Comparison of ENCODE assay signal across 1 cellular context in genomic region chr20:64279826-64280459, GRCh38.
TF ChIP-seq lines count a peak whose summit lies in the region.

No MANE protein-coding gene starts in this region.

TF ChIP-seq in GM12878, 131 proteins besides CTCF, POLR2A, EP300 and RAD21:
- TF ChIP-seq TBL1XR1 (IDR thresholded peaks at IDR 0.05; ENCODE audit: low read depth, low read length) (no peak), NR2C2 (IDR thresholded peaks at IDR 0.05; ENCODE audit: borderline replicate concordance, control insufficient read depth, insufficient read length, low read depth) (no peak), CBX3 (IDR thresholded peaks at IDR 0.05; ENCODE audit: borderline replicate concordance, low read depth) (no peak), POLR2AphosphoS5 (IDR thresholded peaks at IDR 0.05; ENCODE audit: low read length) (no peak), CUX1 (IDR thresholded peaks at IDR 0.05; ENCODE audit: insufficient replicate concordance, low read depth, low read length) (no peak), SUPT20H (IDR thresholded peaks at IDR 0.05; ENCODE audit: borderline replicate concordance, control insufficient read depth, low read depth, low read length) (no peak), BCL11A (IDR thresholded peaks at IDR 0.05; ENCODE audit: low read depth, low read length) (no peak), ZNF687 (IDR thresholded peaks at IDR 0.05) (no peak), PAX8 (IDR thresholded peaks at IDR 0.05) (no peak), TAF1 (IDR thresholded peaks at IDR 0.05; ENCODE audit: borderline replicate concordance, low read depth, low read length) (no peak), SIX5 (IDR thresholded peaks at IDR 0.05; ENCODE audit: low read depth, low read length, severe bottlenecking) (no peak)
